In genomic region chr1:174217787-174218574, GRCh38 we compare ENCODE assay signal across 8 cellular contexts. TPM values are rescaled to one million over a fixed set of nuclear protein-coding genes. Genes with fewer than 3 reads are reported as not detected.
DNase-seq lines count a peak whose midpoint lies in the region; ATAC-seq, FAIRE-seq and TF ChIP-seq lines count a peak whose summit lies in the region.

No MANE protein-coding gene starts in this region.

- peaks cover 10% of the 10 kb centered on the region; the same call in 1 of the 2 replicates for H3K36me3 ChIP-seq in KMS-11 (ENCODE audit: insufficient read depth)
- H3K36me3 ChIP-seq in effector memory CD4-positive, alpha-beta T cell (ENCODE audit: control insufficient read depth, insufficient read depth, low read length): peaks cover 4% of the 10 kb centered on the region

- H3K4me1 ChIP-seq in KMS-11 (ENCODE audit: low read depth, poor library complexity, severe bottlenecking): peaks cover 39% of the 10 kb centered on the region
- no peaks in the 10 kb centered on the region for H3K4me1 ChIP-seq in foreskin keratinocyte
- H3K4me1 ChIP-seq in effector memory CD4-positive, alpha-beta T cell (ENCODE audit: control insufficient read depth, insufficient read depth, low read length, poor library complexity, severe bottlenecking): no peaks in the 10 kb centered on the region

- H3K4me2 ChIP-seq in KMS-11: no peak overlapping the region; the same call in 1 of the 2 replicates

- no peak for TF ChIP-seq POLR2A in GM12891 (IDR thresholded peaks at IDR 0.05; ENCODE audit: low read depth, low read length)

- H3K27me3 ChIP-seq in KMS-11 (ENCODE audit: insufficient read depth, low read depth) (no peaks in the 10 kb centered on the region), foreskin keratinocyte (no peaks in the 10 kb centered on the region)
- no peaks in the 10 kb centered on the region for H3K27me3 ChIP-seq in effector memory CD4-positive, alpha-beta T cell (replicated peaks; ENCODE audit: control insufficient read depth, insufficient read depth, low read length, poor library complexity, severe bottlenecking)

- no peak overlapping the region for H3K4me3 ChIP-seq in AG10803 (ENCODE audit: low read length)
- no peak overlapping the region for H3K4me3 ChIP-seq in KMS-11 (IDR thresholded peaks at IDR 0.05; ENCODE audit: insufficient read depth, low read depth, low read length)
- H3K4me3 ChIP-seq in effector memory CD4-positive, alpha-beta T cell (ENCODE audit: insufficient read depth, low read depth, low read length, poor library complexity, severe bottlenecking): no peak overlapping the region

- no peaks in the 10 kb centered on the region for H3K9me3 ChIP-seq in effector memory CD4-positive, alpha-beta T cell (ENCODE audit: control insufficient read depth, low read length)

- H3K9ac ChIP-seq in KMS-11: no peak overlapping the region

- peaks cover 16% of the 10 kb centered on the region; the same call in 1 of the 2 replicates for H4K20me1 ChIP-seq in KMS-11 (ENCODE audit: insufficient read depth)

- no peak overlapping the region for H2AFZ ChIP-seq in KMS-11 (ENCODE audit: low read depth)

- DNase-seq in AG10803 (ENCODE audit: low read depth) (peak; percentile 36), GM12891 (ENCODE audit: insufficient read length, low spot score) (no peak), SW480 (ENCODE audit: low spot score) (peak; percentile 47), foreskin keratinocyte (peak in 1 of 2 donors; percentile 28), putamen (ENCODE audit: low spot score) (peak; percentile 9)
- no peak for DNase-seq in effector memory CD4-positive, alpha-beta T cell

- H3K79me2 ChIP-seq in KMS-11 (ENCODE audit: insufficient read depth, low read depth): peaks cover 39% of the 10 kb centered on the region; the same call in 1 of the 2 replicates

- ATAC-seq in foreskin keratinocyte (peak; percentile 19), GM21717 (IDR thresholded peaks at IDR 0.05; ENCODE audit: unreplicated experiment) (no peak)

- TF ChIP-seq CTCF in AG10803 (conservative IDR thresholded peaks at IDR 0.05; ENCODE audit: low read length) (peak; percentile 82), KMS-11 (conservative IDR thresholded peaks at IDR 0.05; ENCODE audit: low read depth, low read length) (peak; percentile 94), foreskin keratinocyte (conservative IDR thresholded peaks at IDR 0.05) (peak; percentile 88)

- FAIRE-seq in GM12891 (lab: Jason Lieb, UNC): peak; percentile 60

- no peak overlapping the region for H3K27ac ChIP-seq in KMS-11
- H3K27ac ChIP-seq in foreskin keratinocyte: no peak overlapping the region
- H3K27ac ChIP-seq in effector memory CD4-positive, alpha-beta T cell (ENCODE audit: insufficient read depth, low read length, poor library complexity, severe bottlenecking): no peak overlapping the region

TF ChIP-seq in GM12891, 5 proteins besides CTCF, POLR2A, EP300 and RAD21:
- TF ChIP-seq POU2F2 (IDR thresholded peaks at IDR 0.05; ENCODE audit: low read depth, low read length) (no peak), POLR2AphosphoS5 (IDR thresholded peaks at IDR 0.05; ENCODE audit: low read depth, low read length) (no peak), TAF1 (IDR thresholded peaks at IDR 0.05; ENCODE audit: low read depth, low read length) (no peak), SPI1 (IDR thresholded peaks at IDR 0.05; ENCODE audit: low read depth, low read length) (no peak), PAX5 (IDR thresholded peaks at IDR 0.05; ENCODE audit: insufficient read depth, low read length, severe bottlenecking) (no peak)

RNA-seq across cellular contexts. Expression of gene RABGAP1L, which starts 58.7 kb away (rescaled TPM):
- 78.2 TPM for polyA plus RNA-seq in GM12891 (2012; ENCODE audit: low read depth, missing spikeins)
- total RNA-seq in foreskin keratinocyte: 18.3 and 18.9 TPM in 2 replicates
- 3.9 and 4.0 TPM in 2 replicates for polyA plus RNA-seq in foreskin keratinocyte

Comparison
In these comparisons a context has a peak if more than half of its experiments do, and no peak if none do; other contexts are left out.
1. DNase-seq: peak in AG10803 (single experiment), SW480 (single experiment) and putamen (single experiment); none in GM12891 (single experiment) and effector memory CD4-positive, alpha-beta T cell (0 of 3).
2. Peak in every context shown above with its lines, with median percentiles within 50 percentile points of each other: CTCF ChIP-seq.